ENCODE assay signal across 7 cellular contexts in the genomic region with DNA sequence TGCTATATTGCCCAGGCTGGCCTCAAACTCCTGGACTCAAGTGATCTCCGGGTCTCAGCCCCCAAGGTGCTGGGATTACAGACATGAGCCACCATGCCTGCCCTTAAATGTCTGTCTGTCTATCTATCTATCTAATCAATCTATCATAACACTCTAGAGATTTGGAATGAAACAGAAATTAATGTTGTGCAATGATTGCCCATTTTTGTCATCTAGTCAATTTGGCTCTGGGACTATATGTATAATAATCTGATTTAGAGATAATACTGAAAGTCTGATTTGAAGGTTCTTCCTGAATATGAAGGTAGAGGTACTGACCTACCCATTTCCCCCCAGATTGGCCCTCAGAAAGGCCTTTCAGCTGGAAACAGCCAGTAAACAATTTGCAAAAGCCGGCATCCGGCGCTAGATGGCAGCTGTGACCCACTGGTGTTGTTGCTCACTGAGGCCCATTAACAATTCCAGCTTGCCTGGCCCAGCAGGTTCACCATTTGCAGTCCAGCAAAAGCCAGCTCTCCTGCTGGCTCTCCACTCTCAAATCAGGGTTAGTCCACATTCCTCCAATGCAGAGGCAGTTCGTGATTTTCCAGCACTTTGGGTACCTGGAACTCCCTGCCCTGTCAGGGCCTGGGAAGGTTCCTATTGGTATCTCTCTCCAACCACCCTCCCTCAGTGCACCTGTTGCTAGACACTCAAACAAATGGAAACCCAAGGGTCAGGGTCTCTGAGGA. TPM values are rescaled to one million over a fixed set of nuclear protein-coding genes. Genes with fewer than 3 reads are reported as not detected.
A peak's percentile ranks its signal among the peaks of the same experiment; 100 is the strongest.
DNase-seq lines count a peak whose midpoint lies in the region; TF ChIP-seq lines count a peak whose summit lies in the region.

No MANE protein-coding gene starts in this region.

- no peaks in the 10 kb centered on the region for H3K9me3 ChIP-seq in testis

- H3K27ac ChIP-seq in testis, result no peak overlapping the region

- H3K4me1 ChIP-seq in testis, result no peaks in the 10 kb centered on the region

- 37 to 100% methylated on average over 1 to 5 of the region's 5 CpGs for WGBS in testis, 2 donors

- no peaks in the 10 kb centered on the region for H3K36me3 ChIP-seq in testis (ENCODE audit: low read depth, missing control alignments)

- TF ChIP-seq CTCF in GM12875 (IDR thresholded peaks at IDR 0.05; ENCODE audit: borderline replicate concordance, insufficient read depth, low read depth, low read length), result peak; percentile 84
- peak; percentile 85 for TF ChIP-seq CTCF in fibroblast of villous mesenchyme (IDR thresholded peaks at IDR 0.05; ENCODE audit: insufficient read depth, low read depth, low read length)
- TF ChIP-seq CTCF in testis (IDR thresholded peaks at IDR 0.05), result peak; percentile 44 to 72 (median 60)

- no peaks in the 10 kb centered on the region for H3K27me3 ChIP-seq in testis

- intact Hi-C loops in testis (cut with DNase I; ENCODE audit: low total_unique reads), result no loop called here

- TF ChIP-seq POLR2A in testis (IDR thresholded peaks at IDR 0.05), result no peak

- DNase-seq in HT1080 (ENCODE audit: low read depth), result peak; percentile 53
- DNase-seq in RKO (ENCODE audit: low spot score), result peak; percentile 71
- peak; percentile 33 for DNase-seq in activated T-helper 9 cell treated with anti-CD3 and anti-CD28 coated beads, Interleukin-2, amount 50 U/mL, for 16 hours (ENCODE audit: low read depth)
- peak; percentile 72 for DNase-seq in fibroblast of villous mesenchyme (ENCODE audit: low read depth)
- DNase-seq in nucleus accumbens (lab: John Stamatoyannopoulos, UW), result peak; percentile 21 to 92 (median 73)
- peak; percentile 88 for DNase-seq in testis

- H3K4me3 ChIP-seq in GM12875 (ENCODE audit: low read depth, low read length) (no peak overlapping the region), fibroblast of villous mesenchyme (ENCODE audit: low read depth, low read length) (no peak overlapping the region), testis (no peak overlapping the region)

RNA-seq across cellular contexts. Expression of gene C16orf87, which starts 22.9 kb away (rescaled TPM):
- 3.5 and 5.6 TPM in 2 replicates for total RNA-seq in HT1080 (2014; rRNA removed; shearing (Covaris generic))
- polyA plus RNA-seq in HT1080 (2015; cell fraction: cytosol; rRNA removed), result 7.6 and 9.3 TPM in 2 replicates
- 4.9 and 5.6 TPM in 2 replicates for polyA plus RNA-seq in HT1080 (2015; cell fraction: nucleus; rRNA removed)
- 10.0 and 14.7 TPM in 2 replicates for total RNA-seq in fibroblast of villous mesenchyme
- total RNA-seq in testis, result 10 to 100 TPM; 32.0 to 45.4 TPM
- polyA plus RNA-seq in testis (ENCODE audit: insufficient read depth, low read depth, low replicate concordance), result 44.9 TPM

RNA-seq across cellular contexts. Expression of gene GPT2, which starts 30.3 kb away (rescaled TPM):
- 19.6 and 20.7 TPM in 2 replicates for total RNA-seq in HT1080 (2014; rRNA removed; shearing (Covaris generic))
- 32.0 and 40.0 TPM in 2 replicates for polyA plus RNA-seq in HT1080 (2015; cell fraction: cytosol; rRNA removed)
- polyA plus RNA-seq in HT1080 (2015; cell fraction: nucleus; rRNA removed), result 33.6 and 36.5 TPM in 2 replicates
- total RNA-seq in fibroblast of villous mesenchyme, result 13.0 and 13.5 TPM in 2 replicates
- total RNA-seq in testis, result 10 to 100 TPM; 46.6 to 80.6 TPM
- polyA plus RNA-seq in testis (ENCODE audit: insufficient read depth, low read depth, low replicate concordance), result 38.8 TPM

Comparison
In these comparisons a context has a peak if more than half of its experiments do, and no peak if none do; other contexts are left out.
1. DNase-seq: peak in every context shown above with its lines; median percentile 88 in testis; 73 in nucleus accumbens; 72 in fibroblast of villous mesenchyme; 71 in RKO; 53 in HT1080; 33 in activated T-helper 9 cell treated with anti-CD3 and anti-CD28 coated beads, Interleukin-2, amount 50 U/mL, for 16 hours.